ENCODE assay signal across 20 cellular contexts in the genomic region with DNA sequence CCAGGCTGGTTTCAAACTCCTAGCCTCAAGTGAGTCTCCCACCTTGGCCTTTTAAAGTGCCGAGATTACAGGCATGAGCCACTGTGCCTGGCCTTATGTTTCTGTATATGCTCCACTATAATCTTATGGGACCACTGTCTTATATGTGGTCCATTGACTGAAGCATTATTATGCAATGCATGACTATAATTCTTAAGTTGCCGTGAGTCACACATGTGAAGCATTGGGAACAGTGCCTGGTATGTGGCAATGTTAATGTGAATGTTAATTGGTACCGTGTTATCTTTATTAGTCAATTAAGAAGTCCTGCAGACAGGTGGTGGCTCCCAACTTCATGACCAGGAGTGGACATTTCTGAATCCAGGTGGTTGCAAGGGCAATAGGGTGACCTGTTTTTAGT. TPM values are rescaled to one million over a fixed set of nuclear protein-coding genes. Genes with fewer than 3 reads are reported as not detected.
DNase-seq lines count a peak whose midpoint lies in the region; ATAC-seq, FAIRE-seq and TF ChIP-seq lines count a peak whose summit lies in the region.
"Had no signal": no experiment of that assay in that cellular context is flagged by ENCODE, and none has a peak within 500 bp of the region (broad histone marks: within the 10 kb centered on the region; RNA-seq: fewer than 3 reads in every experiment).

No MANE protein-coding gene starts in this region.

- no peak for FAIRE-seq in GM12891 (lab: Jason Lieb, UNC)

- H3K27ac ChIP-seq in epithelial cell of prostate = no peak overlapping the region
- H3K27ac ChIP-seq: 22Rv1, esophagus squamous epithelium, right atrium auricular region had no signal

- TF ChIP-seq POLR2A in GM12891 (IDR thresholded peaks at IDR 0.05; ENCODE audit: low read depth, low read length) = no peak

- ATAC-seq in GM19023 (IDR thresholded peaks at IDR 0.05; ENCODE audit: unreplicated experiment) (no peak), GM18873 (IDR thresholded peaks at IDR 0.05; ENCODE audit: low FRiP score, unreplicated experiment) (no peak)
- ATAC-seq: GM23338, Panc1, T-cell had no signal

- peak; percentile 17 for DNase-seq in NCI-H146 (lab: John Stamatoyannopoulos, UW)
- DNase-seq in NCI-H146 treated with DMSO at 0.1 percent for 48 hours (lab: John Stamatoyannopoulos, UW; ENCODE audit: unreplicated experiment) = no peak
- DNase-seq in NCI-H226 = peak; percentile 43
- DNase-seq in epithelial cell of prostate (ENCODE audit: low read depth, low spot score) = peak; percentile 68
- DNase-seq in renal cortical epithelial cell (ENCODE audit: low read depth) = peak; percentile 76
- no peak for DNase-seq in GM12891 (ENCODE audit: insufficient read length, low spot score)
- DNase-seq: activated T-cell treated with anti-CD3 and anti-CD28 coated beads for 4 hours; cortex of kidney; esophagus squamous epithelium; KBM-7; NCI-H187 treated with DMSO at 0.1 percent for 48 hours; NCI-H524 treated with DMSO at 0.1 percent for 48 hours; stimulated activated CD4-positive, alpha-beta T cell treated with anti-CD3 and anti-CD28 coated beads, Interleukin-4, amount 100 ng/mL, for 24 hours; T-cell had no signal

TF ChIP-seq in GM12891, 5 proteins besides CTCF, POLR2A, EP300 and RAD21:
- TF ChIP-seq PAX5 (IDR thresholded peaks at IDR 0.05; ENCODE audit: insufficient read depth, low read length, severe bottlenecking) = no peak
- no peak for TF ChIP-seq TAF1 (IDR thresholded peaks at IDR 0.05; ENCODE audit: low read depth, low read length)
- TF ChIP-seq SPI1 (IDR thresholded peaks at IDR 0.05; ENCODE audit: low read depth, low read length) = no peak
- TF ChIP-seq POLR2AphosphoS5 (IDR thresholded peaks at IDR 0.05; ENCODE audit: low read depth, low read length) = no peak
- TF ChIP-seq POU2F2 (IDR thresholded peaks at IDR 0.05; ENCODE audit: low read depth, low read length) = no peak

RNA-seq across cellular contexts. Expression of a gene that starts 14.7 kb away (rescaled TPM):
- 27.1 and 54.8 TPM in 2 replicates for total RNA-seq in renal cortical epithelial cell
- 31.3 TPM for polyA plus RNA-seq in GM12891 (2012; ENCODE audit: low read depth, missing spikeins)

Comparison
In these comparisons a context has a peak if more than half of its experiments do, and no peak if none do; other contexts are left out.
1. DNase-seq: peak in NCI-H146 (single experiment), NCI-H226 (single experiment), epithelial cell of prostate (single experiment) and renal cortical epithelial cell (single experiment); none in NCI-H146 treated with DMSO at 0.1 percent for 48 hours (single experiment) and GM12891 (single experiment).